8 cellular contexts compared by ENCODE assay signal in genomic region chr11:96342131-96342970, GRCh38. TPM values are rescaled to one million over a fixed set of nuclear protein-coding genes. Genes with fewer than 3 reads are reported as not detected.
A peak's percentile ranks its signal among the peaks of the same experiment; 100 is the strongest.
DNase-seq lines count a peak whose midpoint lies in the region; FAIRE-seq and TF ChIP-seq lines count a peak whose summit lies in the region.

No MANE protein-coding gene starts in this region.

- BruUV-seq in A673 (replicated peaks; lab: Mats Ljungman, UMichigan) = TSS peak; percentile 81

- no peaks in the 10 kb centered on the region for H3K36me3 ChIP-seq in A673 (ENCODE audit: insufficient read depth, low read length, poor library complexity, severe bottlenecking)
- no peaks in the 10 kb centered on the region for H3K36me3 ChIP-seq in HUES6 (ENCODE audit: control insufficient read depth, insufficient read depth, low read length)
- H3K36me3 ChIP-seq in kidney (ENCODE audit: control insufficient read depth in 1 of 2, insufficient read depth in 2 of 2, low read length in 2 of 2) = no peaks in the 10 kb centered on the region
- no peaks in the 10 kb centered on the region for H3K36me3 ChIP-seq in stomach

- H3K9me3 ChIP-seq in A673 (ENCODE audit: low read depth, low read length, poor library complexity, severe bottlenecking) (no peaks in the 10 kb centered on the region), HUES6 (ENCODE audit: control insufficient read depth, insufficient read depth, low read depth, low read length) (no peaks in the 10 kb centered on the region), kidney (ENCODE audit: control insufficient read depth in 1 of 2, low read length in 2 of 2) (no peaks in the 10 kb centered on the region), stomach (no peaks in the 10 kb centered on the region)

- TF ChIP-seq CTCF in A673 (conservative IDR thresholded peaks at IDR 0.05; ENCODE audit: low read depth, low read length) = no peak
- no peak for TF ChIP-seq CTCF in astrocyte of the spinal cord (IDR thresholded peaks at IDR 0.05; ENCODE audit: low read depth, low read length)
- TF ChIP-seq CTCF in kidney (IDR thresholded peaks at IDR 0.05; ENCODE audit: borderline replicate concordance, extremely low read depth, insufficient read depth) = no peak
- TF ChIP-seq CTCF in stomach (IDR thresholded peaks at IDR 0.05) = no peak

- no peak for TF ChIP-seq EP300 in stomach (IDR thresholded peaks at IDR 0.05)

- FAIRE-seq in kidney (lab: Jason Lieb, UNC) = no peak

- H3K4me3 ChIP-seq in A673 (ENCODE audit: low read depth, low read length, poor library complexity, severe bottlenecking) (peak overlapping the region; percentile 61), HUES6 (ENCODE audit: low read depth, low read length) (peak overlapping the region; percentile 90), astrocyte of the spinal cord (ENCODE audit: low read depth, low read length) (peak overlapping the region; percentile 86), kidney (ENCODE audit: low read length in 2 of 2) (peak overlapping the region; percentile 88 to 98), stomach (peak overlapping the region; percentile 61 to 79 (median 66))

- TF ChIP-seq POLR2A in stomach (IDR thresholded peaks at IDR 0.05) = no peak

- DNase-seq in A673 (ENCODE audit: low spot score) (peak; percentile 42), astrocyte of the spinal cord (ENCODE audit: low read depth, low spot score) (no peak), kidney (no peak), stomach (no peak), HK-2 (ENCODE audit: unreplicated experiment) (no peak), NCI-H146 treated with DMSO at 0.1 percent for 48 hours (lab: John Stamatoyannopoulos, UW; ENCODE audit: unreplicated experiment) (no peak), SKM-1 (lab: John Stamatoyannopoulos, UW; ENCODE audit: unreplicated experiment) (no peak)

- H3K4me1 ChIP-seq in A673 (ENCODE audit: insufficient read depth, low read length, poor library complexity, severe bottlenecking) (peaks cover 44% of the 10 kb centered on the region), HUES6 (ENCODE audit: control insufficient read depth, insufficient read depth, low read length) (peaks cover 41% of the 10 kb centered on the region), kidney (ENCODE audit: control insufficient read depth in 1 of 2, insufficient read depth in 1 of 2, low read depth in 1 of 2, low read length in 2 of 2) (peaks cover 22 to 34% of the 10 kb centered on the region in 2 donors), stomach (peaks cover 30 to 55% (median 47%) of the 10 kb centered on the region in 4 donors)

- H3K27me3 ChIP-seq in A673 (replicated peaks; ENCODE audit: insufficient read depth, low read depth, low read length, poor library complexity) = no peaks in the 10 kb centered on the region
- no peaks in the 10 kb centered on the region for H3K27me3 ChIP-seq in HUES6 (ENCODE audit: control insufficient read depth, insufficient read depth, low read length)
- H3K27me3 ChIP-seq in stomach = no peaks in the 10 kb centered on the region

- H3K27ac ChIP-seq in A673 (ENCODE audit: low read depth, low read length, poor library complexity, severe bottlenecking) (peak overlapping the region; percentile 66), HUES6 (ENCODE audit: low read depth, low read length) (no peak overlapping the region; the same call in 1 of the 2 replicates), kidney (ENCODE audit: low read depth in 2 of 2, low read length in 2 of 2) (peak overlapping the region; percentile 89 to 93), stomach (peak overlapping the region; percentile 77 to 90 (median 86))

- WGBS in stomach, 5 donors = 0 to 1% (median 1%) methylated on average over 12 of the region's 12 CpGs

- CTCF ChIA-PET in A673 (lab: Charles Lee) = interaction anchor here (0.5 to 2.1 kb wide), 35 partner anchors 10 to 506 kb away, joined by 3 to 55 read pairs (median 4); partner anchors contain the start of genes CCDC82 and JRKL

- in situ Hi-C loops in astrocyte of the spinal cord (cut with HindIII; ENCODE audit: low sequenced_read_pairs) = no loop called here

- POLR2A ChIA-PET in A673 (lab: Charles Lee; ENCODE audit: low non-redundant PET) = interaction anchor here (0.5 to 0.6 kb wide), 3 partner anchors 100 to 419 kb away, joined by 3 to 13 read pairs (median 7); no protein-coding TSS in a partner anchor

- H3K9ac ChIP-seq in HUES6 (ENCODE audit: low read length) (peak overlapping the region; percentile 80), kidney (ENCODE audit: low read length in 2 of 2) (peak overlapping the region; percentile 78 to 98)

- intact Hi-C loops in A673 (cut with micrococcal nuclease; ENCODE audit: unreplicated experiment) = loop anchor here (2.0 to 5.0 kb wide), 4 partner anchors 288 to 505 kb away; no protein-coding TSS in a partner anchor
- intact Hi-C loops in kidney (cut with DNase I) = no loop called here
- intact Hi-C loops in stomach (cut with DNase I; ENCODE audit: low total_unique reads) = loop anchor here (5.0 kb wide), 1 partner anchor 290 kb away; no protein-coding TSS in a partner anchor

RNA-seq across cellular contexts. Expression of gene MAML2, which starts 0.6 kb away (rescaled TPM):
- 6.4 and 7.9 TPM in 2 replicates for total RNA-seq in A673 (2021)
- 32.3 TPM for total RNA-seq in kidney
- 4.9 TPM for polyA plus RNA-seq in kidney (ENCODE audit: insufficient read depth, low read depth, low replicate concordance)
- 10 to 100 TPM in 4 of 5 donors, 1 to 10 TPM in 1; 7.8 to 22.8 (median 17.4) TPM for total RNA-seq in stomach
- polyA plus RNA-seq in stomach = 1 to 10 TPM; 1.3 to 3.4 (median 3.0) TPM

RNA-seq across cellular contexts. Expression of gene CCDC82, which starts 47.4 kb away (rescaled TPM):
- total RNA-seq in A673 (2021) (30.5 and 33.1 TPM in 2 replicates), kidney (25.8 TPM), stomach (100 to 1,000 TPM in 1 of 5 donors, 10 to 100 TPM in 4; 41.7 to 188 (median 58.4) TPM)
- polyA plus RNA-seq in kidney (ENCODE audit: insufficient read depth, low read depth, low replicate concordance) (13.0 TPM), stomach (10 to 100 TPM; 12.0 to 16.5 (median 12.7) TPM)

RNA-seq across cellular contexts. Expression of gene JRKL, which starts 47.5 kb away (rescaled TPM):
- 11.0 and 12.7 TPM in 2 replicates for total RNA-seq in A673 (2021)
- 12.5 TPM for total RNA-seq in kidney
- 4.6 TPM for polyA plus RNA-seq in kidney (ENCODE audit: insufficient read depth, low read depth, low replicate concordance)
- total RNA-seq in stomach = 10 to 100 TPM in 1 of 5 donors, 1 to 10 TPM in 4; 3.3 to 11.9 (median 5.3) TPM
- polyA plus RNA-seq in stomach = 1 to 10 TPM; 2.7 to 4.7 (median 4.0) TPM
